19 cellular contexts compared by ENCODE assay signal in genomic region chr12:1339608-1340319, GRCh38.
A peak's percentile ranks its signal among the peaks of the same experiment; 100 is the strongest.
DNase-seq lines count a peak whose midpoint lies in the region; ATAC-seq, FAIRE-seq and TF ChIP-seq lines count a peak whose summit lies in the region.
"Had no signal": no experiment of that assay in that cellular context is flagged by ENCODE, and none has a peak within 500 bp of the region (broad histone marks: within the 10 kb centered on the region; RNA-seq: fewer than 3 reads in every experiment).

No MANE protein-coding gene starts in this region.

- no peak overlapping the region for H3K4me3 ChIP-seq in pancreas
- no peak overlapping the region for H3K4me3 ChIP-seq in thyroid gland (replicated peaks in 1 of 3)
- H3K4me3 ChIP-seq: SK-N-MC had no signal

- H3K36me3 Mint-ChIP-seq in chondrocyte (ENCODE audit: low read depth), result no peaks in the 10 kb centered on the region

- H3K27ac ChIP-seq in pancreas (no peak overlapping the region), thyroid gland (no peak overlapping the region)
- H3K27ac ChIP-seq: SK-N-MC had no signal

- intact Hi-C loops in left cardiac atrium (cut with DNase I) (no loop called here), pancreas (cut with DNase I) (no loop called here), thyroid gland (cut with DNase I) (no loop called here)

- no peaks in the 10 kb centered on the region for H3K27me3 Mint-ChIP-seq in chondrocyte (ENCODE audit: low read depth)

- peaks cover 16% of the 10 kb centered on the region for H3K4me1 Mint-ChIP-seq in chondrocyte (ENCODE audit: low read depth)

- TF ChIP-seq POLR2A in thyroid gland (IDR thresholded peaks at IDR 0.05), result no peak

- peaks cover 6 to 14% (median 8%) of the 10 kb centered on the region in 3 donors for H3K4me1 ChIP-seq in pancreas
- peaks cover 0 to 5% of the 10 kb centered on the region in 2 donors for H3K4me1 ChIP-seq in thyroid gland

- peaks cover 4% of the 10 kb centered on the region for H3K9me3 Mint-ChIP-seq in chondrocyte (ENCODE audit: low read depth)
- H3K9me3 Mint-ChIP-seq: HFFc6 had no signal

- H3K9me3 ChIP-seq in pancreas, result no peaks in the 10 kb centered on the region
- no peaks in the 10 kb centered on the region for H3K9me3 ChIP-seq in thyroid gland

- no peak overlapping the region for H3K27ac Mint-ChIP-seq in chondrocyte (ENCODE audit: unreplicated experiment)
- H3K27ac Mint-ChIP-seq: HFFc6 had no signal

- FAIRE-seq in HTR-8/SVneo (lab: Jason Lieb, UNC), result peak; percentile 87
- FAIRE-seq in pancreas (lab: Jason Lieb, UNC), result no peak
- FAIRE-seq: RCC 7860 had no signal

- ATAC-seq in left cardiac atrium (peak; percentile 15 to 34), pancreas (peak; percentile 60 to 79 (median 68)), HG02884 (IDR thresholded peaks at IDR 0.05; ENCODE audit: unreplicated experiment) (no peak)

- DNase-seq in HTR-8/SVneo (ENCODE audit: insufficient read length, low spot score) (no peak), NCI-H1694 (lab: John Stamatoyannopoulos, UW) (peak; percentile 32), left cardiac atrium (no peak), pancreas (peak in 3 of 6 donors; percentile 13 to 60 (median 27)), DMS53 (lab: John Stamatoyannopoulos, UW) (no peak), chondrocyte (ENCODE audit: low spot score) (no peak), thyroid gland (no peak)
- DNase-seq: EL, H7, HFFc6, NCI-H146, NCI-H2081 treated with DMSO at 0.1 percent for 48 hours, NCI-H510A treated with DMSO at 0.1 percent for 48 hours, NCI-H774, SHP77 had no signal

- TF ChIP-seq CTCF in pancreas (IDR thresholded peaks at IDR 0.05) (no peak), chondrocyte (IDR thresholded peaks at IDR 0.05) (no peak), thyroid gland (IDR thresholded peaks at IDR 0.05) (no peak)

- no peak overlapping the region for H3K4me3 Mint-ChIP-seq in chondrocyte (ENCODE audit: unreplicated experiment)
- H3K4me3 Mint-ChIP-seq: CD14-positive monocyte, HFFc6 had no signal

- 58 to 59% methylated on average over 7 of the region's 7 CpGs for WGBS in pancreas, 2 donors
- 84 to 85% methylated on average over 5 to 6 of the region's 7 CpGs for WGBS in thyroid gland, 2 donors

- H3K27me3 ChIP-seq in pancreas (no peaks in the 10 kb centered on the region), thyroid gland (no peaks in the 10 kb centered on the region)

- H3K36me3 ChIP-seq in pancreas (no peaks in the 10 kb centered on the region), thyroid gland (no peaks in the 10 kb centered on the region)
